In genomic region chrX:150324035-150324728, GRCh38 we compare ENCODE assay signal across 13 cellular contexts. TPM values are rescaled to one million over a fixed set of nuclear protein-coding genes. Genes with fewer than 3 reads are reported as not detected.
DNase-seq lines count a peak whose midpoint lies in the region; ATAC-seq and TF ChIP-seq lines count a peak whose summit lies in the region.
"Had no signal": no experiment of that assay in that cellular context is flagged by ENCODE, and none has a peak within 500 bp of the region (broad histone marks: within the 10 kb centered on the region; RNA-seq: fewer than 3 reads in every experiment).

No MANE protein-coding gene starts in this region.

- H3K9me3 ChIP-seq in adipocyte (ENCODE audit: control insufficient read depth, low read length) = peaks cover 25% of the 10 kb centered on the region
- H3K9me3 ChIP-seq in lower lobe of right lung = no peaks in the 10 kb centered on the region
- H3K9me3 ChIP-seq in mucosa of descending colon = no peaks in the 10 kb centered on the region

- peaks cover 29% of the 10 kb centered on the region for H3K4me1 Mint-ChIP-seq in HFFc6 (ENCODE audit: low read depth)

- H3K9me3 Mint-ChIP-seq in HFFc6 = peaks cover 8% of the 10 kb centered on the region; the same call in 1 of the 2 replicates

- no peaks in the 10 kb centered on the region; the same call in 1 of the 2 replicates for H3K27me3 Mint-ChIP-seq in HFFc6 (ENCODE audit: insufficient read depth)
- H3K27me3 Mint-ChIP-seq: progenitor cell of endocrine pancreas had no signal

- peaks cover 3% of the 10 kb centered on the region for H3K4me1 ChIP-seq in adipocyte (ENCODE audit: control insufficient read depth, insufficient read depth, low read length)
- no peaks in the 10 kb centered on the region for H3K4me1 ChIP-seq in lower lobe of right lung
- no peaks in the 10 kb centered on the region for H3K4me1 ChIP-seq in mucosa of descending colon (ENCODE audit: low read depth)

- H3K27me3 ChIP-seq in adipocyte (replicated peaks; ENCODE audit: control insufficient read depth, insufficient read depth, low read length) (peaks cover 13% of the 10 kb centered on the region), lower lobe of right lung (ENCODE audit: low read depth) (no peaks in the 10 kb centered on the region)

- no peak overlapping the region for H3K9ac ChIP-seq in adipocyte (ENCODE audit: low read length)

- intact Hi-C loops in lower lobe of right lung (cut with DNase I) (no loop called here), mucosa of descending colon (cut with DNase I, micrococcal nuclease) (no loop called here)

- H3K36me3 ChIP-seq in adipocyte (ENCODE audit: control insufficient read depth, insufficient read depth, low read length, severe bottlenecking) (no peaks in the 10 kb centered on the region), lower lobe of right lung (no peaks in the 10 kb centered on the region), mucosa of descending colon (ENCODE audit: low read depth) (no peaks in the 10 kb centered on the region)

- H3K4me3 Mint-ChIP-seq in HFFc6 = peak overlapping the region; percentile 33; the same call in 1 of the 2 replicates
- H3K4me3 Mint-ChIP-seq: CD4-positive, alpha-beta memory T cell had no signal

- ATAC-seq in lower lobe of right lung (no peak), mucosa of descending colon (no peak)
- ATAC-seq: left lobe of liver had no signal

- H3K36me3 Mint-ChIP-seq in HFFc6 (ENCODE audit: low read depth) = peaks cover 14% of the 10 kb centered on the region
- H3K36me3 Mint-ChIP-seq: CD4-positive, alpha-beta memory T cell had no signal

- no peak overlapping the region for H3K4me3 ChIP-seq in adipocyte (ENCODE audit: low read length)
- no peak overlapping the region for H3K4me3 ChIP-seq in lower lobe of right lung
- no peak overlapping the region for H3K4me3 ChIP-seq in mucosa of descending colon

- H3K27ac Mint-ChIP-seq in HFFc6 = peak overlapping the region; percentile 76
- H3K27ac Mint-ChIP-seq: CD4-positive, alpha-beta memory T cell; progenitor cell of endocrine pancreas had no signal

- DNase-seq in AG08395 (ENCODE audit: low spot score) (peak; percentile 81), HFFc6 (peak; percentile 76), adipocyte (ENCODE audit: low read depth) (peak; percentile 58), glomerular visceral epithelial cell (ENCODE audit: extremely low spot score) (peak; percentile 84), lower lobe of right lung (no peak), mucosa of descending colon (no peak), DMS79 treated with DMSO at 0.1 percent for 48 hours (lab: John Stamatoyannopoulos, UW) (no peak), NOMO-1 treated with DMSO at 0.1 percent for 48 hours (lab: John Stamatoyannopoulos, UW; ENCODE audit: unreplicated experiment) (no peak)
- DNase-seq: activated CD4-positive, alpha-beta T cell treated with anti-CD3 and anti-CD28 coated beads for 48 hours; activated naive CD4-positive, alpha-beta T cell treated with Interleukin-2 at 50 U/mL for 16 hours; CD4-positive, alpha-beta memory T cell had no signal

- TF ChIP-seq CTCF in HFFc6 (IDR thresholded peaks at IDR 0.05) (no peak), lower lobe of right lung (IDR thresholded peaks at IDR 0.05) (no peak), mucosa of descending colon (IDR thresholded peaks at IDR 0.05) (no peak)

- no peak overlapping the region for H3K27ac ChIP-seq in lower lobe of right lung

RNA-seq across cellular contexts. Expression of gene MAMLD1, which starts 38.9 kb away (rescaled TPM):
- 1 to 10 TPM; 4.0 to 5.3 (median 4.7) TPM for total RNA-seq in HFFc6 (2021; fragmentation: NEBNext Ultra II Directional; extraction: Animal tissue kit (Norgen Biotek cat#: 25700))
- total RNA-seq in lower lobe of right lung = 3.0 TPM
- 1 to 10 TPM in 2 of 3 donors, under 1 TPM in 1; 0.69 to 4.5 (median 1.0) TPM for total RNA-seq in mucosa of descending colon

Comparison
In these comparisons a context has a peak if more than half of its experiments do, and no peak if none do; other contexts are left out.
1. DNase-seq: peak in AG08395 (single experiment), HFFc6 (single experiment), adipocyte (single experiment) and glomerular visceral epithelial cell (single experiment); none in lower lobe of right lung (single experiment), mucosa of descending colon (0 of 3), DMS79 treated with DMSO at 0.1 percent for 48 hours (single experiment) and NOMO-1 treated with DMSO at 0.1 percent for 48 hours (single experiment).